ENCODE assay signal across 29 cellular contexts in the genomic region with DNA sequence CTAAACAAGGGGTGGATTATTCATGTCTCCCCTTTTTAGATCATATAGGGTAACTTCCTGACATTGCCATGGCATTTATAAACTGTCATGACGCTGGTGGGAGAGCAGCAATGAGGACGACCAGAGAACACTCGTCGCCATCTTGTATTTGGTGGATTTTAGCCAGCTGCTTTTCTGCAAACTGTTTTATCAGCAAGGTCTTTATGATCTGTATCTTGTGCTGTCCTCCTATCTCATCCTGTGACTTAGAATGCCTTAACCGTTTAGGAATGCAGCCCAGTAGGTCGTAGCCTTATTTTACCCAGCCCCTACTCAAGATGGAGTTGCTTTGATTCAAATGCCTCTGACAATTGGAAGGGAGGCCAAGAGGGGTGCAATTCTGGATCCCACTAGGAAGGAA. TPM values are rescaled to one million over a fixed set of nuclear protein-coding genes. Genes with fewer than 3 reads are reported as not detected.
"Had no signal": no experiment of that assay in that cellular context is flagged by ENCODE, and none has a peak within 500 bp of the region (broad histone marks: within the 10 kb centered on the region; RNA-seq: fewer than 3 reads in every experiment).

No MANE protein-coding gene starts in this region.

- H3K27me3 ChIP-seq: gastrocnemius medialis had no signal

- H3K4me1 Mint-ChIP-seq: naive thymus-derived CD4-positive, alpha-beta T cell had no signal

- H3K4me1 ChIP-seq: left lung, lower lobe of right lung had no signal

- H3K27ac ChIP-seq: coronary artery, dorsolateral prefrontal cortex, epithelial cell of prostate, esophagus squamous epithelium, gastrocnemius medialis, heart right ventricle, left lung, lower lobe of right lung had no signal

- ATAC-seq: esophagus mucosa; gastrocnemius medialis; heart right ventricle; left cardiac atrium; left lung; left ventricle myocardium superior; lower lobe of right lung; naive thymus-derived CD4-positive, alpha-beta T cell had no signal

- H3K27ac Mint-ChIP-seq: naive thymus-derived CD4-positive, alpha-beta T cell had no signal

- DNase-seq: dermis blood vessel endothelial cell; dorsolateral prefrontal cortex; effector CD4-positive, alpha-beta T cell; effector memory CD4-positive, alpha-beta T cell; erythroblast; esophagus squamous epithelium; foreskin fibroblast; foreskin melanocyte; gastrocnemius medialis; glutamatergic neuron; head of caudate nucleus; heart right ventricle; hippocampal formation; left cardiac atrium; left lung; left ventricle myocardium superior; lower lobe of right lung; mesenchymal stem cell; midbrain; naive thymus-derived CD4-positive, alpha-beta T cell had no signal

- H3K36me3 ChIP-seq: esophagus squamous epithelium, gastrocnemius medialis, heart right ventricle, left lung, lower lobe of right lung had no signal

- H3K4me3 ChIP-seq: coronary artery, dorsolateral prefrontal cortex, esophagus squamous epithelium, gastrocnemius medialis, heart right ventricle, left lung, lower lobe of right lung had no signal

- H3K4me3 Mint-ChIP-seq: naive thymus-derived CD4-positive, alpha-beta T cell had no signal

- H3K9me3 ChIP-seq: esophagus squamous epithelium, gastrocnemius medialis, heart right ventricle, left lung, lower lobe of right lung had no signal

- H3K36me3 Mint-ChIP-seq: naive thymus-derived CD4-positive, alpha-beta T cell had no signal

RNA-seq across cellular contexts. Expression of a gene that starts 5.8 kb away (rescaled TPM):
- total RNA-seq: dermis blood vessel endothelial cell; dorsolateral prefrontal cortex; esophagus mucosa; esophagus squamous epithelium; gastrocnemius medialis; glomerular endothelial cell; heart right ventricle; kidney epithelial cell; left cardiac atrium; left lung; left ventricle myocardium superior; lower lobe of right lung; lung microvascular endothelial cell; mononuclear cell; mucosa of gallbladder; naive thymus-derived CD4-positive, alpha-beta T cell had no signal
- polyA plus RNA-seq: heart right ventricle; keratinocyte; naive thymus-derived CD4-positive, alpha-beta T cell had no signal
